1 cellular context compared by ENCODE assay signal in genomic region chr7:137882261-137882668, GRCh38.
A peak's percentile ranks its signal among the peaks of the same experiment; 100 is the strongest.
TF ChIP-seq lines count a peak whose summit lies in the region.

No MANE protein-coding gene starts in this region.

TF ChIP-seq in K562, 482 proteins besides CTCF, POLR2A, EP300 and RAD21 (continued from another document and continues in another):
- TF ChIP-seq ARID3B (CRISPR knock-in tag; IDR thresholded peaks at IDR 0.05; ENCODE audit: borderline replicate concordance) (no peak), NCOA1 (IDR thresholded peaks at IDR 0.05; ENCODE audit: low read depth) (peak; percentile 33; the same call in 1 of the 2 replicates), MAFF (IDR thresholded peaks at IDR 0.05; ENCODE audit: low read length) (peak; percentile 71), NFIC (IDR thresholded peaks at IDR 0.05) (peak; percentile 60), C11orf30 (IDR thresholded peaks at IDR 0.05; ENCODE audit: low read depth) (peak; percentile 86), ZNF217 (CRISPR knock-in tag; IDR thresholded peaks at IDR 0.05) (no peak), ETV5 (CRISPR knock-in tag; IDR thresholded peaks at IDR 0.05; ENCODE audit: low read depth) (peak; percentile 97), CBFA2T2 (conservative IDR thresholded peaks at IDR 0.05) (peak; percentile 39), KHSRP (IDR thresholded peaks at IDR 0.05) (no peak), UBTF (IDR thresholded peaks at IDR 0.05; ENCODE audit: borderline replicate concordance in 1 of 2, low read depth in 2 of 2, low read length in 2 of 2) (peak; percentile 86 to 96; a peak in 3 of 4 replicates), SRSF7 (optimal IDR thresholded peaks at IDR 0.05; ENCODE audit: low read depth, low read length) (no peak), ATF7 (IDR thresholded peaks at IDR 0.05) (0 out of 2 replicates have a peak, but pooled peaks have one; percentile 50), ZBTB40 (IDR thresholded peaks at IDR 0.05) (peak; percentile 45; the same call in 1 of the 2 replicates), ZBTB40 (CRISPR knock-in tag; IDR thresholded peaks at IDR 0.05) (0 out of 2 replicates have a peak, but pooled peaks have one; percentile 22), ZNF511 (CRISPR knock-in tag; IDR thresholded peaks at IDR 0.05) (no peak), SPI1 (IDR thresholded peaks at IDR 0.05; ENCODE audit: borderline replicate concordance, low read depth, low read length) (peak; percentile 64), ZNF644 (tag; IDR thresholded peaks at IDR 0.05; ENCODE audit: low read depth) (no peak), MYC (IDR thresholded peaks at IDR 0.05; ENCODE audit: low read depth, low read length) (peak; percentile 37; the same call in 1 of the 2 replicates), MYC (CRISPR knock-in tag; IDR thresholded peaks at IDR 0.05; ENCODE audit: borderline replicate concordance, low read depth) (no peak), E2F6 (IDR thresholded peaks at IDR 0.05; ENCODE audit: borderline replicate concordance in 1 of 2, extremely low read depth in 1 of 2, insufficient read depth in 1 of 2, insufficient read length in 1 of 2, low read depth in 1 of 2, low read length in 1 of 2, poor library complexity in 1 of 2, severe bottlenecking in 1 of 2) (peak in 1 of 2 experiments; percentile 7), ZNF592 (IDR thresholded peaks at IDR 0.05) (no peak), SAP30 (IDR thresholded peaks at IDR 0.05; ENCODE audit: borderline replicate concordance, insufficient read depth, low read depth, low read length, poor library complexity, severe bottlenecking) (no peak), TRIM24 (IDR thresholded peaks at IDR 0.05) (peak; percentile 32 to 80; a peak in 3 of 4 replicates), MIER1 (IDR thresholded peaks at IDR 0.05; ENCODE audit: low read depth) (no peak), MAFG (tag; conservative IDR thresholded peaks at IDR 0.05) (peak; percentile 71), RFX5 (IDR thresholded peaks at IDR 0.05; ENCODE audit: low read depth, low read length) (no peak), FOS (IDR thresholded peaks at IDR 0.05; ENCODE audit: extremely low read depth, insufficient read length) (peak; percentile 70), MYNN (IDR thresholded peaks at IDR 0.05) (0 out of 2 replicates have a peak, but pooled peaks have one; percentile 12), MYNN (CRISPR knock-in tag; IDR thresholded peaks at IDR 0.05) (no peak), DPF2 (IDR thresholded peaks at IDR 0.05) (peak; percentile 86), STAT5A (IDR thresholded peaks at IDR 0.05; ENCODE audit: borderline replicate concordance, low read length) (0 out of 2 replicates have a peak, but pooled peaks have one; percentile 31), ZNF561 (CRISPR knock-in tag; conservative IDR thresholded peaks at IDR 0.05) (no peak), ZNF740 (CRISPR knock-in tag; IDR thresholded peaks at IDR 0.05) (no peak), ZNF740 (tag; IDR thresholded peaks at IDR 0.05) (no peak), BRF1 (IDR thresholded peaks at IDR 0.05; ENCODE audit: borderline replicate concordance, extremely low read depth, insufficient read length) (no peak), NFE2 (IDR thresholded peaks at IDR 0.05; ENCODE audit: low read depth) (peak; percentile 94), E4F1 (CRISPR knock-in tag; IDR thresholded peaks at IDR 0.05; ENCODE audit: borderline replicate concordance) (no peak), ZNF165 (CRISPR knock-in tag; IDR thresholded peaks at IDR 0.05; ENCODE audit: borderline replicate concordance) (no peak), TAF7 (tag; IDR thresholded peaks at IDR 0.05) (no peak)
